23 cellular contexts compared by ENCODE assay signal in the genomic region with DNA sequence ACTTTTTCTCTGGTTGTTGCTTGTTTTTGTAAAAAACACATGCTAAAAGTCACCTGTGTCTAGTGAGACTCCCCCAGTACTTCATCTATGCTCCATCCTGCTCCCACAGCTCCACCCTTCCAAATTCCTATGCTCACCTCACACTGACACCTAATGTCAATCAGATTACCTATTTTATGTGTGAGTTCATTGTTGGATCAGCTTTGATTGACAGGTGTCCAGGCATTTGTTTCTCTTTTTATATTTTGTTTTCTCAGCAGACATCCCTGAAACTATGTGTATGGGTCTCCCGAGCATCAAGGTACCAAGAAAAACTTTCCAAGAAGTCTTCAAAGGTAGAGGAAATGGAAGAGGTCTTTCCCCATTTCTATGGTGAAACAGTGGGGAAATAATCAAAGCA. TPM values are rescaled to one million over a fixed set of nuclear protein-coding genes. Genes with fewer than 3 reads are reported as not detected.
DNase-seq lines count a peak whose midpoint lies in the region; ATAC-seq, FAIRE-seq and TF ChIP-seq lines count a peak whose summit lies in the region.
"Had no signal": no experiment of that assay in that cellular context is flagged by ENCODE, and none has a peak within 500 bp of the region (broad histone marks: within the 10 kb centered on the region; RNA-seq: fewer than 3 reads in every experiment).

No MANE protein-coding gene starts in this region.

- peaks cover 0 to 19% (median 12%) of the 10 kb centered on the region in 3 donors for H3K4me1 ChIP-seq in esophagus squamous epithelium
- H3K4me1 ChIP-seq: HAP-1 had no signal

- no peaks in the 10 kb centered on the region for H3K27me3 ChIP-seq in esophagus squamous epithelium

- no peak for ATAC-seq in activated CD4-positive, alpha-beta T cell treated with anti-CD3 and anti-CD28 coated beads for 36 hours
- ATAC-seq in stimulated activated naive B cell treated with anti-CD40 and anti-IgM and Interleukin-4, amounts not matched to agents 10 μg/mL and 1 μg/mL and 100 μg/mL, for 72 hours (replicated peaks) = no peak

- H3K36me3 Mint-ChIP-seq in activated CD4-positive, alpha-beta T cell treated with anti-CD3 and anti-CD28 coated beads for 36 hours (ENCODE audit: low read depth) = peaks cover 47% of the 10 kb centered on the region
- H3K36me3 Mint-ChIP-seq in activated T-helper 1 cell treated with anti-CD3 and anti-CD28 coated beads, Interleukin-12 subunit alpha, Interleukin-12 subunit beta, Interleukin-2, Interleukin-4 antibody, amounts not matched to agents 30 ng/mL and 10 ng/mL and 1 ng/mL, durations not matched to agents 14 hours and 24 hours and 36 hours (ENCODE audit: low read depth) = peaks cover 53% of the 10 kb centered on the region
- peaks cover 76 to 90% of the 10 kb centered on the region in 2 donors for H3K36me3 Mint-ChIP-seq in stimulated activated naive B cell treated with anti-CD40 and anti-IgM and Interleukin-4, amounts not matched to agents 10 μg/mL and 1 μg/mL and 100 μg/mL, for 72 hours

- H3K27ac ChIP-seq in esophagus squamous epithelium = no peak overlapping the region
- H3K27ac ChIP-seq: 22Rv1 had no signal

- FAIRE-seq in GM19239 (lab: Jason Lieb, UNC) = no peak
- FAIRE-seq: G401.6 had no signal

- CTCF ChIA-PET in activated CD4-positive, alpha-beta T cell treated with anti-CD3 and anti-CD28 coated beads for 36 hours (lab: Charles Lee) = interaction anchor here (0.6 kb wide), 1 partner anchor 56 kb away, joined by 3 read pairs; no protein-coding TSS in a partner anchor
- CTCF ChIA-PET in HEK293T (lab: Yijun Ruan, JAX) = no interaction called here

- H3K27ac Mint-ChIP-seq in activated CD4-positive, alpha-beta T cell treated with anti-CD3 and anti-CD28 coated beads for 36 hours = peak overlapping the region; percentile 1
- H3K27ac Mint-ChIP-seq in activated T-helper 1 cell treated with anti-CD3 and anti-CD28 coated beads, Interleukin-12 subunit alpha, Interleukin-12 subunit beta, Interleukin-2, Interleukin-4 antibody, amounts not matched to agents 30 ng/mL and 10 ng/mL and 1 ng/mL, durations not matched to agents 14 hours and 24 hours and 36 hours = peak overlapping the region; percentile 30
- peak overlapping the region; percentile 82 for H3K27ac Mint-ChIP-seq in stimulated activated naive B cell treated with anti-CD40 and anti-IgM and Interleukin-4, amounts not matched to agents 10 μg/mL and 1 μg/mL and 100 μg/mL, for 72 hours
- H3K27ac Mint-ChIP-seq: B cell, CD14-positive monocyte had no signal

- H3K9me3 ChIP-seq in esophagus squamous epithelium = no peaks in the 10 kb centered on the region
- H3K9me3 ChIP-seq: HAP-1 had no signal

- 86% methylated on average over 1 of the region's 1 CpG; no CpG with 5 or more reads in 1 of the 2 donors for WGBS in esophagus squamous epithelium, 2 donors

- no peak for TF ChIP-seq CTCF in esophagus squamous epithelium (IDR thresholded peaks at IDR 0.05)

- no peak overlapping the region for H3K4me3 Mint-ChIP-seq in activated CD4-positive, alpha-beta T cell treated with anti-CD3 and anti-CD28 coated beads for 36 hours
- H3K4me3 Mint-ChIP-seq in activated T-helper 1 cell treated with anti-CD3 and anti-CD28 coated beads, Interleukin-12 subunit alpha, Interleukin-12 subunit beta, Interleukin-2, Interleukin-4 antibody, amounts not matched to agents 30 ng/mL and 10 ng/mL and 1 ng/mL, durations not matched to agents 14 hours and 24 hours and 36 hours = no peak overlapping the region
- peak overlapping the region; percentile 3 to 44 for H3K4me3 Mint-ChIP-seq in stimulated activated naive B cell treated with anti-CD40 and anti-IgM and Interleukin-4, amounts not matched to agents 10 μg/mL and 1 μg/mL and 100 μg/mL, for 72 hours
- H3K4me3 Mint-ChIP-seq: B cell, CD14-positive monocyte had no signal

- peaks cover 75% of the 10 kb centered on the region for H3K4me1 Mint-ChIP-seq in activated CD4-positive, alpha-beta T cell treated with anti-CD3 and anti-CD28 coated beads for 36 hours
- peaks cover 81% of the 10 kb centered on the region for H3K4me1 Mint-ChIP-seq in activated T-helper 1 cell treated with anti-CD3 and anti-CD28 coated beads, Interleukin-12 subunit alpha, Interleukin-12 subunit beta, Interleukin-2, Interleukin-4 antibody, amounts not matched to agents 30 ng/mL and 10 ng/mL and 1 ng/mL, durations not matched to agents 14 hours and 24 hours and 36 hours (ENCODE audit: low read depth)
- peaks cover 67 to 94% of the 10 kb centered on the region in 2 donors for H3K4me1 Mint-ChIP-seq in stimulated activated naive B cell treated with anti-CD40 and anti-IgM and Interleukin-4, amounts not matched to agents 10 μg/mL and 1 μg/mL and 100 μg/mL, for 72 hours

- POLR2A ChIA-PET in activated CD4-positive, alpha-beta T cell treated with anti-CD3 and anti-CD28 coated beads for 36 hours (lab: Charles Lee) = no interaction called here
- POLR2A ChIA-PET in HEK293T (lab: Yijun Ruan, JAX) = no interaction called here

- H3K9me3 Mint-ChIP-seq in activated CD4-positive, alpha-beta T cell treated with anti-CD3 and anti-CD28 coated beads for 36 hours (ENCODE audit: low read depth) = no peaks in the 10 kb centered on the region
- peaks cover 5% of the 10 kb centered on the region for H3K9me3 Mint-ChIP-seq in activated T-helper 1 cell treated with anti-CD3 and anti-CD28 coated beads, Interleukin-12 subunit alpha, Interleukin-12 subunit beta, Interleukin-2, Interleukin-4 antibody, amounts not matched to agents 30 ng/mL and 10 ng/mL and 1 ng/mL, durations not matched to agents 14 hours and 24 hours and 36 hours
- no peaks in the 10 kb centered on the region for H3K9me3 Mint-ChIP-seq in stimulated activated naive B cell treated with anti-CD40 and anti-IgM and Interleukin-4, amounts not matched to agents 10 μg/mL and 1 μg/mL and 100 μg/mL, for 72 hours

- no peak for DNase-seq in activated CD4-positive, alpha-beta T cell treated with anti-CD3 and anti-CD28 coated beads for 36 hours
- no peak for DNase-seq in activated CD4-positive, alpha-beta T cell treated with anti-CD3 and anti-CD28 coated beads for 1 hour
- DNase-seq in HEK293T (ENCODE audit: extremely low spot score) (no peak), GM19239 (ENCODE audit: insufficient read length, low spot score) (no peak), esophagus squamous epithelium (lab: John Stamatoyannopoulos, UW) (no peak), islet precursor cell (no peak)
- no peak for DNase-seq in activated T-helper 1 cell treated with anti-CD3 and anti-CD28 coated beads, Interleukin-12 subunit alpha, Interleukin-12 subunit beta, Interleukin-2, Interleukin-4 antibody, amounts not matched to agents 30 ng/mL and 10 ng/mL and 1 ng/mL, durations not matched to agents 14 hours and 24 hours and 36 hours (ENCODE audit: low spot score)
- no peak for DNase-seq in stimulated activated naive B cell treated with anti-CD40 and anti-IgM and Interleukin-4, amounts not matched to agents 10 μg/mL and 1 μg/mL and 100 μg/mL, for 72 hours
- DNase-seq: DMS153, GOT3, KG1, MM.1S, NCI-H2029, NCI-H446, NCI-H524 treated with DMSO at 0.1 percent for 48 hours, NCI-H774, Right ventricle myocardium superior, RPMI8226 had no signal

- no peaks in the 10 kb centered on the region for H3K27me3 Mint-ChIP-seq in activated CD4-positive, alpha-beta T cell treated with anti-CD3 and anti-CD28 coated beads for 36 hours
- H3K27me3 Mint-ChIP-seq in activated T-helper 1 cell treated with anti-CD3 and anti-CD28 coated beads, Interleukin-12 subunit alpha, Interleukin-12 subunit beta, Interleukin-2, Interleukin-4 antibody, amounts not matched to agents 30 ng/mL and 10 ng/mL and 1 ng/mL, durations not matched to agents 14 hours and 24 hours and 36 hours (ENCODE audit: insufficient read depth) = no peaks in the 10 kb centered on the region
- H3K27me3 Mint-ChIP-seq in stimulated activated naive B cell treated with anti-CD40 and anti-IgM and Interleukin-4, amounts not matched to agents 10 μg/mL and 1 μg/mL and 100 μg/mL, for 72 hours = no peaks in the 10 kb centered on the region
- H3K27me3 Mint-ChIP-seq: B cell had no signal

- intact Hi-C loops in activated CD4-positive, alpha-beta T cell treated with anti-CD3 and anti-CD28 coated beads for 36 hours (cut with DNase I, micrococcal nuclease) = loop anchor here in 1 of 2 experiments (2.0 kb wide), 1 partner anchor 15 kb away; no protein-coding TSS in a partner anchor
- intact Hi-C loops in activated T-helper 1 cell treated with anti-CD3 and anti-CD28 coated beads, Interleukin-12 subunit alpha, Interleukin-12 subunit beta, Interleukin-2, Interleukin-4 antibody, amounts not matched to agents 30 ng/mL and 10 ng/mL and 1 ng/mL, durations not matched to agents 14 hours and 24 hours and 36 hours (cut with micrococcal nuclease) = no loop called here
- intact Hi-C loops in esophagus squamous epithelium (cut with DNase I) = no loop called here

- no peaks in the 10 kb centered on the region for H3K36me3 ChIP-seq in esophagus squamous epithelium
- H3K36me3 ChIP-seq: HAP-1 had no signal

- TF ChIP-seq POLR2A in esophagus squamous epithelium (IDR thresholded peaks at IDR 0.05) = no peak

- no peak overlapping the region for H3K4me3 ChIP-seq in esophagus squamous epithelium
- H3K4me3 ChIP-seq: HAP-1 had no signal

TF ChIP-seq in HEK293T, 16 proteins besides CTCF, POLR2A, EP300 and RAD21:
- TF ChIP-seq, protein P1, sequence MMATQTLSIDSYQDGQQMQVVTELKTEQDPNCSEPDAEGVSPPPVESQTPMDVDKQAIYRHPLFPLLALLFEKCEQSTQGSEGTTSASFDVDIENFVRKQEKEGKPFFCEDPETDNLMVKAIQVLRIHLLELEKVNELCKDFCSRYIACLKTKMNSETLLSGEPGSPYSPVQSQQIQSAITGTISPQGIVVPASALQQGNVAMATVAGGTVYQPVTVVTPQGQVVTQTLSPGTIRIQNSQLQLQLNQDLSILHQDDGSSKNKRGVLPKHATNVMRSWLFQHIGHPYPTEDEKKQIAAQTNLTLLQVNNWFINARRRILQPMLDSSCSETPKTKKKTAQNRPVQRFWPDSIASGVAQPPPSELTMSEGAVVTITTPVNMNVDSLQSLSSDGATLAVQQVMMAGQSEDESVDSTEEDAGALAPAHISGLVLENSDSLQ (IDR thresholded peaks at IDR 0.05) = peak; percentile 84
- no peak for TF ChIP-seq SUZ12 (IDR thresholded peaks at IDR 0.05)

RNA-seq across cellular contexts. Expression of a gene that starts 13.4 kb away (rescaled TPM):
- total RNA-seq in activated CD4-positive, alpha-beta T cell treated with anti-CD3 and anti-CD28 coated beads for 36 hours = 100 to 1,000 TPM; 101 to 113 TPM
- total RNA-seq in activated T-helper 1 cell treated with anti-CD3 and anti-CD28 coated beads, Interleukin-12 subunit alpha, Interleukin-12 subunit beta, Interleukin-2, Interleukin-4 antibody, amounts not matched to agents 30 ng/mL and 10 ng/mL and 1 ng/mL, durations not matched to agents 14 hours and 24 hours and 36 hours = 97.6 and 97.8 TPM in 2 replicates
- total RNA-seq in esophagus squamous epithelium = 10 to 100 TPM in 2 of 4 donors, 1 to 10 TPM in 2; 5.0 to 22.7 (median 12.4) TPM

Comparison
In these comparisons a context has a peak if more than half of its experiments do, and no peak if none do; other contexts are left out.
1. H3K27ac Mint-ChIP-seq: peak in every context shown above with its lines; median percentile 82 in stimulated activated naive B cell treated with anti-CD40 and anti-IgM and Interleukin-4, amounts not matched to agents 10 μg/mL and 1 μg/mL and 100 μg/mL, for 72 hours; 30 in activated T-helper 1 cell treated with anti-CD3 and anti-CD28 coated beads, Interleukin-12 subunit alpha, Interleukin-12 subunit beta, Interleukin-2, Interleukin-4 antibody, amounts not matched to agents 30 ng/mL and 10 ng/mL and 1 ng/mL, durations not matched to agents 14 hours and 24 hours and 36 hours; 1 in activated CD4-positive, alpha-beta T cell treated with anti-CD3 and anti-CD28 coated beads for 36 hours.
2. H3K4me3 Mint-ChIP-seq: peak in stimulated activated naive B cell treated with anti-CD40 and anti-IgM and Interleukin-4, amounts not matched to agents 10 μg/mL and 1 μg/mL and 100 μg/mL, for 72 hours (2 of 2); none in activated CD4-positive, alpha-beta T cell treated with anti-CD3 and anti-CD28 coated beads for 36 hours (single experiment) and activated T-helper 1 cell treated with anti-CD3 and anti-CD28 coated beads, Interleukin-12 subunit alpha, Interleukin-12 subunit beta, Interleukin-2, Interleukin-4 antibody, amounts not matched to agents 30 ng/mL and 10 ng/mL and 1 ng/mL, durations not matched to agents 14 hours and 24 hours and 36 hours (single experiment).